10 cellular contexts compared by ENCODE assay signal in the genomic region with DNA sequence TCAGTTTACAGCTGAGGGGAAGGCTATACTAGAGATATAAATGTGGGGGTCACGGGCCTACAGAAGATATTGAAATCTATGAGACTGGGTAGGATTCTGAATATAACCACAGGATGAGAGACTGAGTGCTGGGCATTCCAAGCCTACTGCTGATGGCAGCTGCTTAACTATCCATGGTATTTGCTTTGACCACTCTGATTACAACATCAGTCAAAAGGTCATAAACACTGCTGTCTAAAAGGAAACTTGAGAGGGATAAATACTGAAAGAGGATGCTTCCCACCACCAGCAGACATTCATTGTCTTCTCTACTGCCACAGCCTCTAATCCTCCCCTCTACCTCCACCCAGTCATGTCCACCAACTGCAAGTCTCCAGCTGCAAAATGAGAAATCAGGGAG.
A peak's percentile ranks its signal among the peaks of the same experiment; 100 is the strongest.
DNase-seq lines count a peak whose midpoint lies in the region; ATAC-seq, FAIRE-seq and TF ChIP-seq lines count a peak whose summit lies in the region.
"Had no signal": no experiment of that assay in that cellular context is flagged by ENCODE, and none has a peak within 500 bp of the region (broad histone marks: within the 10 kb centered on the region; RNA-seq: fewer than 3 reads in every experiment).

No MANE protein-coding gene starts in this region.

- peak overlapping the region; percentile 37 for H3K4me2 ChIP-seq in DND-41 (ENCODE audit: insufficient read depth, low read length)

- no peak overlapping the region for H3K27ac ChIP-seq in DND-41 (ENCODE audit: low read length)
- no peak overlapping the region for H3K27ac ChIP-seq in coronary artery
- H3K27ac ChIP-seq: lower lobe of right lung had no signal

- no peak overlapping the region for H3K9ac ChIP-seq in DND-41 (ENCODE audit: low read depth, low read length)

- peaks cover 48% of the 10 kb centered on the region for H3K4me1 ChIP-seq in DND-41 (ENCODE audit: insufficient read depth, low read length)

- no peak for FAIRE-seq in D721Med (lab: Jason Lieb, UNC)
- FAIRE-seq: endometrium had no signal

- no peaks in the 10 kb centered on the region for H3K9me3 ChIP-seq in DND-41 (ENCODE audit: insufficient read depth, low read length, severe bottlenecking)
- H3K9me3 ChIP-seq: lower lobe of right lung had no signal

- H4K20me1 ChIP-seq in DND-41 (ENCODE audit: insufficient read depth, low read length), result peaks cover 41% of the 10 kb centered on the region

- peaks cover 68% of the 10 kb centered on the region for H3K79me2 ChIP-seq in DND-41 (ENCODE audit: insufficient read depth, low read length)

- ATAC-seq in DND-41 (ENCODE audit: insufficient read depth, low read depth) (no peak), GM21360 (IDR thresholded peaks at IDR 0.05; ENCODE audit: unreplicated experiment) (no peak), GM19328 (IDR thresholded peaks at IDR 0.05; ENCODE audit: unreplicated experiment) (no peak)
- ATAC-seq: lower lobe of right lung had no signal

- no peak overlapping the region for H2AFZ ChIP-seq in DND-41 (ENCODE audit: low read depth, low read length)

- H3K36me3 ChIP-seq in DND-41 (ENCODE audit: insufficient read depth, low read length), result peaks cover 79% of the 10 kb centered on the region

- no peak for DNase-seq in DND-41
- peak; percentile 16 for DNase-seq in NCI-H69 (lab: John Stamatoyannopoulos, UW)
- no peak for DNase-seq in coronary artery (ENCODE audit: low spot score)
- peak; percentile 89 for DNase-seq in non-pigmented ciliary epithelial cell (ENCODE audit: low read depth)
- DNase-seq in D721Med (ENCODE audit: insufficient read length, low spot score), result no peak
- DNase-seq: lower lobe of right lung, NCI-H2081 treated with DMSO at 0.1 percent for 48 hours had no signal

- no peaks in the 10 kb centered on the region for H3K27me3 ChIP-seq in DND-41 (ENCODE audit: insufficient read depth, low read length, poor library complexity)

- TF ChIP-seq CTCF in DND-41 (IDR thresholded peaks at IDR 0.05; ENCODE audit: borderline replicate concordance, extremely low read depth, low read length, poor library complexity, severe bottlenecking) (no peak), coronary artery (IDR thresholded peaks at IDR 0.05) (no peak), D721Med (IDR thresholded peaks at IDR 0.05; ENCODE audit: insufficient read depth, missing control alignments) (no peak)

- peak overlapping the region in 1 of 2 experiments; percentile 22; a peak in 1 of 4 replicates for H3K4me3 ChIP-seq in DND-41 (ENCODE audit: low read depth in 1 of 2, low read length in 2 of 2)
- H3K4me3 ChIP-seq in coronary artery, result peak overlapping the region; percentile 17
- H3K4me3 ChIP-seq: lower lobe of right lung had no signal

Comparison
In these comparisons a context has a peak if more than half of its experiments do, and no peak if none do; other contexts are left out.
1. DNase-seq: peak in NCI-H69 (single experiment) and non-pigmented ciliary epithelial cell (single experiment); none in DND-41 (single experiment), coronary artery (single experiment) and D721Med (single experiment).